Comparison of ENCODE assay signal across 8 cellular contexts in the genomic region with DNA sequence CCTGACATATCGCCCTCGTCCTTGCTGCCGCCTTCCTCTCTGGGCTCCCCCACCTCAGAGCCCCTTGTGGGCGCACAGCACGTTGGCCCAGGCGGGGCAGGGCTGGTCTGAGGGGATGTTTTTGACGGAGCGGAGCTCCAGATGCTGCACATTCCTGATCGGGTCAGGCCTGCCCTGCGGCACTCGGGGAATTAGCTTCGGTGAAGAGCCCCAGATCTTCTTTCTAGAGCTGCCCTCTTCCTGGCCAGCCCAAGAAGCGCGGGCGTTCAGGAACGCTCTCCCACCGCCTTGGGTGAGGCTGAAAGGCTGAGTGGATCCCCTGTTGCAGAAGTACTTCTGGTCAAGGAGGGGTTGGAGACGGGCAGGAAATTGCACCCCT. TPM values are rescaled to one million over a fixed set of nuclear protein-coding genes. Genes with fewer than 3 reads are reported as not detected.
DNase-seq lines count a peak whose midpoint lies in the region; ATAC-seq and TF ChIP-seq lines count a peak whose summit lies in the region.

No MANE protein-coding gene starts in this region.

- H3K9me3 Mint-ChIP-seq in IgD-negative memory B cell: peaks cover 0 to 2% (median 0%) of the 10 kb centered on the region in 3 donors
- H3K9me3 Mint-ChIP-seq in endothelial cell (ENCODE audit: unreplicated experiment): no peaks in the 10 kb centered on the region
- H3K9me3 Mint-ChIP-seq in naive B cell: no peaks in the 10 kb centered on the region

- TF ChIP-seq CTCF in AG04449 (IDR thresholded peaks at IDR 0.05; ENCODE audit: insufficient read depth, low read length, missing control alignments) (no peak), endothelial cell (IDR thresholded peaks at IDR 0.05; ENCODE audit: unreplicated experiment) (no peak)

- peak overlapping the region in 1 of 3 donors; percentile 80 for H3K27ac Mint-ChIP-seq in IgD-negative memory B cell
- peak overlapping the region; percentile 99 for H3K27ac Mint-ChIP-seq in endothelial cell (ENCODE audit: unreplicated experiment)
- H3K27ac Mint-ChIP-seq in naive B cell: peak overlapping the region in 2 of 6 donors; percentile 59 to 74

- peaks cover 45% of the 10 kb centered on the region for H3K27me3 Mint-ChIP-seq in IgD-negative memory B cell
- H3K27me3 Mint-ChIP-seq in endothelial cell (ENCODE audit: unreplicated experiment): peaks cover 23% of the 10 kb centered on the region
- H3K27me3 Mint-ChIP-seq in naive B cell: peaks cover 33 to 50% (median 44%) of the 10 kb centered on the region in 3 donors

- ATAC-seq in naive B cell (ENCODE audit: low read depth in 2 of 2) (peak in 1 of 2 donors; percentile 3), left colon (no peak)

- peak overlapping the region; percentile 97 for H3K4me3 ChIP-seq in AG04449 (ENCODE audit: low read depth, low read length)

- DNase-seq in AG04449 (ENCODE audit: low read depth, low spot score) (no peak), endothelial cell (ENCODE audit: low spot score) (no peak), naive B cell (no peak), DMS153 (lab: John Stamatoyannopoulos, UW) (no peak), left colon (no peak), D341Med (ENCODE audit: low spot score) (no peak), ureter (ENCODE audit: low spot score) (no peak)

- H3K36me3 Mint-ChIP-seq in IgD-negative memory B cell (no peaks in the 10 kb centered on the region), endothelial cell (ENCODE audit: low read depth, unreplicated experiment) (peaks cover 14% of the 10 kb centered on the region), naive B cell (no peaks in the 10 kb centered on the region)

- peak overlapping the region; percentile 77 to 95 (median 85) for H3K4me3 Mint-ChIP-seq in IgD-negative memory B cell
- peak overlapping the region; percentile 100 for H3K4me3 Mint-ChIP-seq in endothelial cell (ENCODE audit: unreplicated experiment)
- peak overlapping the region; percentile 87 to 95 (median 92) for H3K4me3 Mint-ChIP-seq in naive B cell

- POLR2A ChIA-PET in AG04449 (lab: Yijun Ruan, JAX): interaction anchor here (0.6 kb wide), 1 partner anchor 11 kb away, joined by 3 read pairs; no protein-coding TSS in a partner anchor

- CTCF ChIA-PET in AG04449 (lab: Yijun Ruan, JAX): interaction anchor here (1.0 to 2.0 kb wide), 6 partner anchors 14 to 144 kb away, joined by 3 to 8 read pairs (median 4); a partner anchor contains a TSS

- intact Hi-C loops in left colon (cut with DNase I, micrococcal nuclease): no loop called here

- peaks cover 4 to 9% (median 5%) of the 10 kb centered on the region in 3 donors for H3K4me1 Mint-ChIP-seq in IgD-negative memory B cell
- H3K4me1 Mint-ChIP-seq in endothelial cell (ENCODE audit: unreplicated experiment): peaks cover 40% of the 10 kb centered on the region
- peaks cover 15 to 25% (median 24%) of the 10 kb centered on the region in 3 donors for H3K4me1 Mint-ChIP-seq in naive B cell

RNA-seq across cellular contexts. Expression of a gene that starts 12.1 kb away (rescaled TPM):
- polyA plus RNA-seq in IgD-negative memory B cell (not detected), naive B cell (ENCODE audit: low read depth in 6 of 6) (not detected)
- total RNA-seq in endothelial cell (ENCODE audit: unreplicated experiment) (not detected), left colon (1 to 10 TPM in 1 of 2 donors, under 1 TPM in 1; 0.58 to 1.2 TPM), ureter (0.44 TPM)

RNA-seq across cellular contexts. Expression of a gene that starts 19.9 kb away (rescaled TPM):
- polyA plus RNA-seq in IgD-negative memory B cell (12.5 TPM), naive B cell (ENCODE audit: low read depth in 6 of 6) (10 to 100 TPM; 15.1 to 62.2 (median 19.0) TPM)
- total RNA-seq in endothelial cell (ENCODE audit: unreplicated experiment) (31.1 TPM), left colon (10 to 100 TPM; 11.4 to 11.8 TPM), ureter (10.0 TPM)

RNA-seq across cellular contexts. Expression of a gene that starts 30.3 kb away (rescaled TPM):
- polyA plus RNA-seq in IgD-negative memory B cell: 32.9 TPM
- total RNA-seq in endothelial cell (ENCODE audit: unreplicated experiment): 78.3 TPM
- polyA plus RNA-seq in naive B cell (ENCODE audit: low read depth in 6 of 6): 10 to 100 TPM in 5 of 6 donors, 1 to 10 TPM in 1; 6.1 to 39.2 (median 28.2) TPM
- total RNA-seq in left colon: 10 to 100 TPM; 74.4 to 90.6 TPM
- 91.9 TPM for total RNA-seq in ureter

RNA-seq across cellular contexts. Expression of a gene that starts 40.1 kb away (rescaled TPM):
- polyA plus RNA-seq in IgD-negative memory B cell (0.23 TPM), naive B cell (ENCODE audit: low read depth in 6 of 6) (under 1 TPM in 1 of 6 donors, not detected in 5; 0.82 TPM)
- total RNA-seq in endothelial cell (ENCODE audit: unreplicated experiment) (347 TPM), left colon (10 to 100 TPM; 34.6 to 78.6 TPM), ureter (302 TPM)
